In genomic region chr9:137205126-137206069, GRCh38 we compare ENCODE assay signal across 8 cellular contexts. TPM values are rescaled to one million over a fixed set of nuclear protein-coding genes. Genes with fewer than 3 reads are reported as not detected.
DNase-seq lines count a peak whose midpoint lies in the region; ATAC-seq and TF ChIP-seq lines count a peak whose summit lies in the region.

TSS of gene NDOR1 (plus strand) at chr9:137205700. CDS start at chr9:137205778, 78 bp downstream.
TSS of gene TMEM203 (minus strand) at chr9:137205648. CDS start at chr9:137205414, 234 bp downstream.

- peak within 1 kb of the TSS in 9 of 10 donors; percentile 75 to 94 (median 89) for H3K27ac ChIP-seq in heart right ventricle
- H3K27ac ChIP-seq in transverse colon, result peak within 1 kb of the TSS; percentile 84 to 93 (median 90)

- 0% methylated on average over 76 to 98 of the region's 98 CpGs for WGBS in heart right ventricle, 2 donors
- WGBS in transverse colon (ENCODE audit: low coverage in 1 of 2), 2 donors, result 1% methylated on average over 65 of the region's 98 CpGs; no CpG with 5 or more reads in 1 of the 2 donors

- intact Hi-C loops in heart right ventricle (cut with DNase I) (loop anchor here in 1 of 10 donors (1.0 kb wide), 1 partner anchor 17 kb away; the partner anchor contains the start of genes ANAPC2 and SSNA1), posterior cingulate gyrus (cut with DNase I) (loop anchor here (1.0 kb wide), 1 partner anchor 17 kb away; the partner anchor contains the start of genes ANAPC2 and SSNA1), transverse colon (cut with DNase I; ENCODE audit: low total_unique reads) (no loop called here)

- H3K27me3 ChIP-seq in heart right ventricle, result no peaks in the 10 kb centered on the region
- H3K27me3 ChIP-seq in transverse colon, result no peaks in the 10 kb centered on the region

- TF ChIP-seq CTCF in heart right ventricle (IDR thresholded peaks at IDR 0.05) (no peak), transverse colon (IDR thresholded peaks at IDR 0.05) (no peak)

- in situ Hi-C loops in transverse colon (cut with MboI; ENCODE audit: low pct_ligation_motif_present in 1 of 4, low pct_unique_long_range_greater_than_20kb in 1 of 4, low sequenced_read_pairs in 3 of 4), result loop anchor here in 1 of 4 donors (25.0 kb wide), 1 partner anchor 93 kb away; the partner anchor contains the start of gene DPP7

- peak; percentile 73 for DNase-seq in DMS79 treated with DMSO at 0.1 percent for 48 hours (lab: John Stamatoyannopoulos, UW)
- peak; percentile 74 for DNase-seq in HCEC 1CT
- peak; percentile 70 for DNase-seq in NCI-H146 (lab: John Stamatoyannopoulos, UW)
- peak; percentile 84 to 92 (median 91) for DNase-seq in T-helper 2 cell
- DNase-seq in amniotic stem cell (lab: John Stamatoyannopoulos, UW), result peak; percentile 68
- peak; percentile 94 for DNase-seq in heart right ventricle
- DNase-seq in posterior cingulate gyrus, result peak; percentile 94 to 99 (median 98)
- peak; percentile 94 for DNase-seq in transverse colon

- H3K9me3 ChIP-seq in heart right ventricle (no peaks in the 10 kb centered on the region), transverse colon (no peaks in the 10 kb centered on the region)

- peak; percentile 58 to 74 (median 66) for ATAC-seq in heart right ventricle

- H3K4me3 ChIP-seq in heart right ventricle, result peak within 1 kb of the TSS; percentile 31 to 96 (median 86)
- H3K4me3 ChIP-seq in transverse colon, result peak within 1 kb of the TSS; percentile 62 to 98 (median 95)

- no peak for TF ChIP-seq EP300 in transverse colon (IDR thresholded peaks at IDR 0.05; ENCODE audit: low read depth)

- peaks cover 0 to 23% (median 0%) of the 10 kb centered on the region in 9 donors for H3K36me3 ChIP-seq in heart right ventricle
- H3K36me3 ChIP-seq in transverse colon, result no peaks in the 10 kb centered on the region

- TF ChIP-seq POLR2A in transverse colon (IDR thresholded peaks at IDR 0.05), result peak; percentile 85

- H3K4me1 ChIP-seq in heart right ventricle, result peaks cover 20 to 58% (median 54%) of the 10 kb centered on the region in 9 donors
- H3K4me1 ChIP-seq in transverse colon, result peaks cover 32 to 51% (median 42%) of the 10 kb centered on the region in 4 donors

RNA-seq across cellular contexts. Expression of gene NDOR1, which starts in this region (rescaled TPM):
- 10 to 100 TPM in 1 of 10 donors, 1 to 10 TPM in 9; 4.6 to 10.1 (median 5.4) TPM for total RNA-seq in heart right ventricle
- 10 to 100 TPM in 1 of 2 donors, 1 to 10 TPM in 1; 6.5 to 10.6 TPM for polyA plus RNA-seq in heart right ventricle
- total RNA-seq in transverse colon, result 10 to 100 TPM; 14.3 to 47.5 (median 22.0) TPM

RNA-seq across cellular contexts. Expression of gene TMEM203, which starts in this region (rescaled TPM):
- total RNA-seq in heart right ventricle, result 10 to 100 TPM; 36.4 to 46.2 (median 41.7) TPM
- 10 to 100 TPM; 39.4 to 51.2 TPM for polyA plus RNA-seq in heart right ventricle
- 10 to 100 TPM; 18.9 to 42.1 (median 28.7) TPM for total RNA-seq in transverse colon

Comparison
In these comparisons a context has a peak if more than half of its experiments do, and no peak if none do; other contexts are left out.
1. Peak in every context shown above with its lines: DNase-seq, ATAC-seq, H3K4me3 ChIP-seq and H3K27ac ChIP-seq.